In the genomic region with DNA sequence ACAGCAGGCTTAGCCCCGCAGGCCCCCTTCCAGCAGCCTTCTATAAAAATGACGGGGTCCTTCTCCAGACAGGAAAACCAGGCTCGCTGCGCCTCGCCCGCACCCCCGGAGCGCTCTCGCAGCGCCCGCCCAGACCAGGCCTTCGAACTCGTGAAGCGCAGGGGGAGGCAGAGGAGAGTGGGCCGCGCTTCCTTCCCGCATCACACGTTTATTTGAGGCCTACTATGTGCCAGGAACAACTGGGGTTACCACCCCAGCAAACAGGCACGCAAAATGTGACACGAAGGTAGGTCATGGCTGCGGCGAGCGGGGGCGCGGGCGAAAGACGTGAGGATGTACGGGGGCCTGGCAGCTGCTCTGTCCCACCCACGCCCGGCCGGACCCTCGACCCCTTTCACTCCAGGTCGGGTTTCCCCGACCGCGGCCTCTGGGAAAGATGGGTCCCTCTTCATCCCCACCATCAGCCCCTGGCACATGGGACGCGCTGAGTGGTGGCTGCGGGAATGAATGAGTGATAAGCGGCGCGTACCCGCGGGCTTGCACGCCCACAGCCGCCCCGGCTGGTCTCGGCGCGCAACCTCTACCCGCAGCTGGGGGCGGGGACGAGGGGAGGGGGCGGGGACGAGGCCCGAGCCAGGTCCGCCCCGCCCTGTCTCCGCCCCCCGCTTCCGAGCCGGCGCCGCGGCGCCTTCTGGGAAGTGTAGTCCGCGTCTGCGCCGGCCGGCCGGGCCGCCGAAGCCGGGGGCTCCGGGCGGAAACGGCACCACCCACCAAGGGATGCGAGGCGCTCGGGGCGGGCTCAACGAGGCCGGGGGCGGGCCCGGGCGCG, we compare ENCODE assay signal across 8 cellular contexts.
DNase-seq lines count a peak whose midpoint lies in the region; ATAC-seq and TF ChIP-seq lines count a peak whose summit lies in the region.

No MANE protein-coding gene starts in this region.

- peak; percentile 92 for ATAC-seq in GM18519 (IDR thresholded peaks at IDR 0.05; ENCODE audit: low FRiP score, unreplicated experiment)
- ATAC-seq in HG03064 (IDR thresholded peaks at IDR 0.05; ENCODE audit: low read depth, unreplicated experiment): peak; percentile 96

- H3K27ac ChIP-seq in 22Rv1 (0 out of 2 replicates have a peak overlapping the region, but pooled peaks have one; percentile 30), caudate nucleus (ENCODE audit: low read depth, low read length) (peak overlapping the region; percentile 40)

- peak; percentile 88 for DNase-seq in NCI-H2171 treated with DMSO at 0.1 percent for 48 hours (lab: John Stamatoyannopoulos, UW)
- DNase-seq in activated CD4-positive, CD25-positive, alpha-beta regulatory T cell (lab: John Stamatoyannopoulos, UW): peak; percentile 91 to 95 (median 93)
- peak in 58 of 61 donors; percentile 24 to 91 (median 80) for DNase-seq in caudate nucleus (lab: John Stamatoyannopoulos, UW)
- peak; percentile 81 for DNase-seq in iris pigment epithelial cell (ENCODE audit: low read depth)
- DNase-seq in smooth muscle cell of the brain vasculature (ENCODE audit: low read depth, low spot score): peak; percentile 69

- TF ChIP-seq CTCF in 22Rv1 (IDR thresholded peaks at IDR 0.05): no peak

Comparison
In these comparisons a context has a peak if more than half of its experiments do, and no peak if none do; other contexts are left out.
1. Peak in every context shown above with its lines: DNase-seq, ATAC-seq and H3K27ac ChIP-seq.